1 cellular context compared by ENCODE assay signal in the genomic region with DNA sequence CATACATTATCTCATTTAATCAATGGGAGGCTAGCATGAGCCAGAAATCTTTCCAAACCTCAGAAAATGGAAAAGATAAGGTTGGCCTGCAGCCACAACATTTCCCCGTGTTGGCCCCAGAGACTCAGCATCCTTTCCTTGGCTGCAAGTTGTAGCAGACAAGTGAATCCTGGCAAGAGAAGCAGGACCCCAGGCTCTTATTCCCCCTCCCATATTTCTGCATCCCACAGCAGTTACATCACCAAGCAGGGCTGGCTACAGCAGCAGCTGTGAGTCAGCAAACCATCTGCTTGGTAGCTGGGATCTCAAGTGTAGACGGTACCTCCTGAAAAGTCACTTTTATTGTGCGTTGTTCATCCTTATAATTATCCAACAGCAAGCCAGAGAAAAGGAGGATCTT.
TF ChIP-seq lines count a peak whose summit lies in the region.

No MANE protein-coding gene starts in this region.

TF ChIP-seq in SK-N-SH, 30 proteins besides CTCF, POLR2A, EP300 and RAD21 (continued from another document):
- TF ChIP-seq, protein P1, sequence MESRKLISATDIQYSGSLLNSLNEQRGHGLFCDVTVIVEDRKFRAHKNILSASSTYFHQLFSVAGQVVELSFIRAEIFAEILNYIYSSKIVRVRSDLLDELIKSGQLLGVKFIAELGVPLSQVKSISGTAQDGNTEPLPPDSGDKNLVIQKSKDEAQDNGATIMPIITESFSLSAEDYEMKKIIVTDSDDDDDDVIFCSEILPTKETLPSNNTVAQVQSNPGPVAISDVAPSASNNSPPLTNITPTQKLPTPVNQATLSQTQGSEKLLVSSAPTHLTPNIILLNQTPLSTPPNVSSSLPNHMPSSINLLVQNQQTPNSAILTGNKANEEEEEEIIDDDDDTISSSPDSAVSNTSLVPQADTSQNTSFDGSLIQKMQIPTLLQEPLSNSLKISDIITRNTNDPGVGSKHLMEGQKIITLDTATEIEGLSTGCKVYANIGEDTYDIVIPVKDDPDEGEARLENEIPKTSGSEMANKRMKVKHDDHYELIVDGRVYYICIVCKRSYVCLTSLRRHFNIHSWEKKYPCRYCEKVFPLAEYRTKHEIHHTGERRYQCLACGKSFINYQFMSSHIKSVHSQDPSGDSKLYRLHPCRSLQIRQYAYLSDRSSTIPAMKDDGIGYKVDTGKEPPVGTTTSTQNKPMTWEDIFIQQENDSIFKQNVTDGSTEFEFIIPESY (IDR thresholded peaks at IDR 0.05; ENCODE audit: borderline replicate concordance, low read depth), result no peak
- TF ChIP-seq YY1 (IDR thresholded peaks at IDR 0.05; ENCODE audit: low read depth) (no peak), RFX5 (IDR thresholded peaks at IDR 0.05; ENCODE audit: low read length) (no peak)
TF ChIP-seq in SK-N-SH: peak in this region for 6.
